Comparison of ENCODE assay signal across 9 cellular contexts in genomic region chr12:94186461-94187237, GRCh38. TPM values are rescaled to one million over a fixed set of nuclear protein-coding genes. Genes with fewer than 3 reads are reported as not detected.
DNase-seq lines count a peak whose midpoint lies in the region; ATAC-seq and TF ChIP-seq lines count a peak whose summit lies in the region.
"Had no signal": no experiment of that assay in that cellular context is flagged by ENCODE, and none has a peak within 500 bp of the region (broad histone marks: within the 10 kb centered on the region; RNA-seq: fewer than 3 reads in every experiment).

No MANE protein-coding gene starts in this region.

- H3K9ac ChIP-seq in smooth muscle cell (ENCODE audit: low read depth): no peak overlapping the region

- intact Hi-C loops in activated CD8-positive, alpha-beta T cell treated with anti-CD3 and anti-CD28 coated beads for 36 hours (cut with micrococcal nuclease): no loop called here

- H3K4me3 ChIP-seq in astrocyte of the spinal cord (ENCODE audit: low read depth, low read length) (peak overlapping the region; percentile 40), smooth muscle cell (no peak overlapping the region)

- no peak overlapping the region for H3K4me3 Mint-ChIP-seq in activated CD8-positive, alpha-beta T cell treated with anti-CD3 and anti-CD28 coated beads for 36 hours

- 58% methylated on average over 37 of the region's 37 CpGs for WGBS in smooth muscle cell (ENCODE audit: low lambda C conversion rate)

- no peak overlapping the region for H3K27ac Mint-ChIP-seq in activated CD8-positive, alpha-beta T cell treated with anti-CD3 and anti-CD28 coated beads for 36 hours

- CTCF ChIA-PET in activated CD8-positive, alpha-beta T cell treated with anti-CD3 and anti-CD28 coated beads for 36 hours (lab: Charles Lee): interaction anchor here (1.3 kb wide), 1 partner anchor 31 kb away, joined by 3 read pairs; no protein-coding TSS in a partner anchor

- H3K4me2 ChIP-seq in smooth muscle cell: peak overlapping the region; percentile 9

- POLR2A ChIA-PET in activated CD8-positive, alpha-beta T cell treated with anti-CD3 and anti-CD28 coated beads for 36 hours (lab: Charles Lee): interaction anchor here (0.7 to 1.6 kb wide), 2 partner anchors 11 to 16 kb away, joined by 3 read pairs; no protein-coding TSS in a partner anchor

- H3K27me3 ChIP-seq in smooth muscle cell (ENCODE audit: low read depth): peaks cover 35% of the 10 kb centered on the region

- H3K9me3 Mint-ChIP-seq in activated CD8-positive, alpha-beta T cell treated with anti-CD3 and anti-CD28 coated beads for 36 hours: peaks cover 5% of the 10 kb centered on the region

- H3K9me3 ChIP-seq in smooth muscle cell (replicated peaks; ENCODE audit: low read depth): no peaks in the 10 kb centered on the region

- ATAC-seq in HG02973 (IDR thresholded peaks at IDR 0.05; ENCODE audit: unreplicated experiment) (no peak), GM21723 (IDR thresholded peaks at IDR 0.05; ENCODE audit: unreplicated experiment) (no peak), GM18498 (IDR thresholded peaks at IDR 0.05; ENCODE audit: unreplicated experiment) (no peak)
- no peak for ATAC-seq in activated CD8-positive, alpha-beta T cell treated with anti-CD3 and anti-CD28 coated beads for 36 hours

- H3K4me1 ChIP-seq in smooth muscle cell (ENCODE audit: low read depth): peaks cover 22% of the 10 kb centered on the region

- in situ Hi-C loops in astrocyte of the spinal cord (cut with HindIII; ENCODE audit: low sequenced_read_pairs): no loop called here

- no peak overlapping the region for H2AFZ ChIP-seq in smooth muscle cell (ENCODE audit: low read depth)

- no peaks in the 10 kb centered on the region for H3K27me3 Mint-ChIP-seq in activated CD8-positive, alpha-beta T cell treated with anti-CD3 and anti-CD28 coated beads for 36 hours

- H3K79me2 ChIP-seq in smooth muscle cell (ENCODE audit: low read depth): no peaks in the 10 kb centered on the region

- peak; percentile 42 for DNase-seq in LHCN-M2 (ENCODE audit: low read depth)
- peak; percentile 59 for DNase-seq in astrocyte of the spinal cord (ENCODE audit: low read depth, low spot score)
- peak; percentile 87 for DNase-seq in iPS-NIHi11 (ENCODE audit: low spot score)
- DNase-seq in smooth muscle cell (lab: John Stamatoyannopoulos, UW; ENCODE audit: unreplicated experiment): no peak
- DNase-seq in activated CD8-positive, alpha-beta T cell treated with anti-CD3 and anti-CD28 coated beads for 36 hours: no peak

- no peaks in the 10 kb centered on the region for H3F3A ChIP-seq in smooth muscle cell (ENCODE audit: low read depth)

- H3K36me3 Mint-ChIP-seq in activated CD8-positive, alpha-beta T cell treated with anti-CD3 and anti-CD28 coated beads for 36 hours (ENCODE audit: low read depth): peaks cover 4% of the 10 kb centered on the region

- no peak for TF ChIP-seq CTCF in astrocyte of the spinal cord (IDR thresholded peaks at IDR 0.05; ENCODE audit: low read depth, low read length)
- TF ChIP-seq CTCF in smooth muscle cell (IDR thresholded peaks at IDR 0.05; ENCODE audit: borderline replicate concordance, insufficient read depth, poor library complexity, severe bottlenecking): no peak
- TF ChIP-seq CTCF in activated CD8-positive, alpha-beta T cell treated with anti-CD3 and anti-CD28 coated beads for 36 hours (IDR thresholded peaks at IDR 0.05): no peak

- no peak overlapping the region for H3K27ac ChIP-seq in smooth muscle cell (ENCODE audit: low read depth)

- no peaks in the 10 kb centered on the region for H4K20me1 ChIP-seq in smooth muscle cell (ENCODE audit: low read depth)

- H3K4me1 Mint-ChIP-seq in activated CD8-positive, alpha-beta T cell treated with anti-CD3 and anti-CD28 coated beads for 36 hours (ENCODE audit: low read depth): peaks cover 6% of the 10 kb centered on the region

- H3K36me3 ChIP-seq in smooth muscle cell (ENCODE audit: low read depth): no peaks in the 10 kb centered on the region

RNA-seq across cellular contexts. Expression of gene PLXNC1, which starts 38.3 kb away (rescaled TPM):
- total RNA-seq in LHCN-M2 (2014; rRNA removed) (0.34 and 0.58 TPM in 2 replicates), smooth muscle cell (0.49 and 0.81 TPM in 2 replicates)
- 0.27 TPM for polyA plus RNA-seq in LHCN-M2 (2012)
- polyA plus RNA-seq in smooth muscle cell: 0.66 and 0.70 TPM in 2 replicates
- 1 to 10 TPM; 8.8 to 9.5 TPM for total RNA-seq in activated CD8-positive, alpha-beta T cell treated with anti-CD3 and anti-CD28 coated beads for 36 hours
- polyA plus RNA-seq: endothelial cell of umbilical vein had no signal

Comparison
In these comparisons a context has a peak if more than half of its experiments do, and no peak if none do; other contexts are left out.
1. DNase-seq: peak in LHCN-M2 (single experiment), astrocyte of the spinal cord (single experiment) and iPS-NIHi11 (single experiment); none in smooth muscle cell (single experiment) and activated CD8-positive, alpha-beta T cell treated with anti-CD3 and anti-CD28 coated beads for 36 hours (single experiment).